13 cellular contexts compared by ENCODE assay signal in genomic region chr5:9622891-9623547, GRCh38. TPM values are rescaled to one million over a fixed set of nuclear protein-coding genes. Genes with fewer than 3 reads are reported as not detected.
A peak's percentile ranks its signal among the peaks of the same experiment; 100 is the strongest.
DNase-seq lines count a peak whose midpoint lies in the region; ATAC-seq, FAIRE-seq and TF ChIP-seq lines count a peak whose summit lies in the region.
"Had no signal": no experiment of that assay in that cellular context is flagged by ENCODE, and none has a peak within 500 bp of the region (broad histone marks: within the 10 kb centered on the region; RNA-seq: fewer than 3 reads in every experiment).

No MANE protein-coding gene starts in this region.

- no peaks in the 10 kb centered on the region for H3K36me3 ChIP-seq in bronchial epithelial cell (ENCODE audit: control insufficient read depth, insufficient read depth, low read length)

- POLR2A ChIA-PET in RWPE1 (lab: Yijun Ruan, JAX; ENCODE audit: low non-redundant PET), result no interaction called here

- no peaks in the 10 kb centered on the region for H3K9me3 Mint-ChIP-seq in nephron progenitor cell
- peaks cover 12 to 13% of the 10 kb centered on the region in 2 donors for H3K9me3 Mint-ChIP-seq in activated naive CD4-positive, alpha-beta T cell treated with anti-CD3 and anti-CD28 coated beads, Interleukin-2, amount 50 U/mL, for 72 hours

- peak; percentile 40 for FAIRE-seq in bronchial epithelial cell (lab: Jason Lieb, UNC)

- H3K36me3 Mint-ChIP-seq in nephron progenitor cell (ENCODE audit: low read depth), result no peaks in the 10 kb centered on the region
- no peaks in the 10 kb centered on the region for H3K36me3 Mint-ChIP-seq in activated naive CD4-positive, alpha-beta T cell treated with anti-CD3 and anti-CD28 coated beads, Interleukin-2, amount 50 U/mL, for 72 hours

- H3K27ac Mint-ChIP-seq in nephron progenitor cell, result peak overlapping the region; percentile 27
- no peak overlapping the region for H3K27ac Mint-ChIP-seq in activated naive CD4-positive, alpha-beta T cell treated with anti-CD3 and anti-CD28 coated beads, Interleukin-2, amount 50 U/mL, for 72 hours
- H3K27ac Mint-ChIP-seq: stimulated activated naive CD8-positive, alpha-beta T cell treated with anti-CD3 and anti-CD28 coated beads, Interleukin-15, amount 100 ng/mL, for 72 hours; T-helper 2 cell treated with Interferon-gamma antibody and Interleukin-4, amounts not matched to agents 5 μg/mL and 100 μg/mL, for 36 hours had no signal

- H3K4me3 ChIP-seq in bronchial epithelial cell (ENCODE audit: low read depth, low read length), result no peak overlapping the region
- H3K4me3 ChIP-seq: lung had no signal

- CTCF ChIA-PET in RWPE1 (lab: Yijun Ruan, JAX), result no interaction called here

- TF ChIP-seq CTCF in bronchial epithelial cell (IDR thresholded peaks at IDR 0.05; ENCODE audit: insufficient read depth, low read length, severe bottlenecking), result no peak
- no peak for TF ChIP-seq CTCF in nephron progenitor cell (IDR thresholded peaks at IDR 0.05)
- TF ChIP-seq CTCF in RWPE1 (conservative IDR thresholded peaks at IDR 0.05; ENCODE audit: low read depth), result no peak

- peaks cover 40% of the 10 kb centered on the region for H3K4me1 Mint-ChIP-seq in nephron progenitor cell
- H3K4me1 Mint-ChIP-seq: stimulated activated naive CD8-positive, alpha-beta T cell treated with anti-CD3 and anti-CD28 coated beads, Interleukin-15, amount 100 ng/mL, for 72 hours had no signal

- DNase-seq in GM04504 (ENCODE audit: low read depth) (peak; percentile 39), bronchial epithelial cell (ENCODE audit: low read depth) (peak; percentile 38), nephron progenitor cell (no peak), RWPE1 (ENCODE audit: low spot score) (no peak)
- DNase-seq in activated naive CD4-positive, alpha-beta T cell treated with anti-CD3 and anti-CD28 coated beads, Interleukin-2, amount 50 U/mL, for 72 hours (ENCODE audit: low spot score in 2 of 2), result no peak
- no peak for DNase-seq in activated CD4-positive, CD25-positive, alpha-beta regulatory T cell treated with anti-CD3 and anti-CD28 coated beads, Interleukin-2, amount 50 U/mL, for 72 hours
- DNase-seq: stimulated activated naive CD8-positive, alpha-beta T cell treated with anti-CD3 and anti-CD28 coated beads, Interleukin-15, amount 100 ng/mL, for 72 hours had no signal

- no peaks in the 10 kb centered on the region for H3K27me3 ChIP-seq in bronchial epithelial cell (ENCODE audit: control insufficient read depth, insufficient read depth, low read length)

- H3K27ac ChIP-seq in RWPE1, result no peak overlapping the region

- peak; percentile 58 for ATAC-seq in HG03066 (IDR thresholded peaks at IDR 0.05; ENCODE audit: low read depth, unreplicated experiment)
- ATAC-seq in activated naive CD4-positive, alpha-beta T cell treated with anti-CD3 and anti-CD28 coated beads, Interleukin-2, amount 50 U/mL, for 72 hours, result no peak
- no peak for ATAC-seq in HG02678 (IDR thresholded peaks at IDR 0.05; ENCODE audit: unreplicated experiment)
- ATAC-seq: stimulated activated naive CD8-positive, alpha-beta T cell treated with anti-CD3 and anti-CD28 coated beads, Interleukin-15, amount 100 ng/mL, for 72 hours had no signal

- H3K4me3 Mint-ChIP-seq in nephron progenitor cell, result no peak overlapping the region
- H3K4me3 Mint-ChIP-seq: stimulated activated naive CD8-positive, alpha-beta T cell treated with anti-CD3 and anti-CD28 coated beads, Interleukin-15, amount 100 ng/mL, for 72 hours; T-helper 2 cell treated with Interferon-gamma antibody and Interleukin-4, amounts not matched to agents 5 μg/mL and 100 μg/mL, for 36 hours had no signal

- no peaks in the 10 kb centered on the region for H3K27me3 Mint-ChIP-seq in nephron progenitor cell (ENCODE audit: low read depth, poor library complexity)
- H3K27me3 Mint-ChIP-seq: stimulated activated naive CD8-positive, alpha-beta T cell treated with anti-CD3 and anti-CD28 coated beads, Interleukin-15, amount 100 ng/mL, for 72 hours had no signal

RNA-seq across cellular contexts. Expression of gene TAS2R1, which starts 7.1 kb away (rescaled TPM):
- not detected in 2 replicates for total RNA-seq in bronchial epithelial cell
- not detected for total RNA-seq in activated naive CD4-positive, alpha-beta T cell treated with anti-CD3 and anti-CD28 coated beads, Interleukin-2, amount 50 U/mL, for 72 hours
- total RNA-seq: Daoy, NCI-H460 had no signal

Comparison
In these comparisons a context has a peak if more than half of its experiments do, and no peak if none do; other contexts are left out.
1. DNase-seq: peak in GM04504 (single experiment) and bronchial epithelial cell (single experiment); none in nephron progenitor cell (single experiment), activated naive CD4-positive, alpha-beta T cell treated with anti-CD3 and anti-CD28 coated beads, Interleukin-2, amount 50 U/mL, for 72 hours (0 of 2), activated CD4-positive, CD25-positive, alpha-beta regulatory T cell treated with anti-CD3 and anti-CD28 coated beads, Interleukin-2, amount 50 U/mL, for 72 hours (single experiment) and RWPE1 (single experiment).